14 cellular contexts compared by ENCODE assay signal in the genomic region with DNA sequence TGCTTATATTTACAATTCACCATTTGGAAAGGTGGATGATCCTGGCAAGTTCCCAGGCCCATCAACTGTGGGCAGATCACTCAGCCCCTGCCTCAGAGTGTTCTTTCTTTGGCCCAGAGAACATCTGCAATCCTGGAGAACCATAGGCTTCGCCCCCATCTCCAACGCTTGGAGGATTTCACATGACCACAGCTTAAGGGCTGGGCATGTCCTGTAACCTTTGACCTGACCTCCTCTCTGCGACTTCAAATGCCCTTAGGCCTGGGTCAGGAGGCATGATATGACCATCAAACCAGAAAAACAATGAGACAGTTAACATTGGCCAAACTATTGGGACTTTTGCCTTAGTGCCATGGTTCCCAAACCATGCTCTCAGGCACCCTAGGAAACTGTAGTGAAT. TPM values are rescaled to one million over a fixed set of nuclear protein-coding genes. Genes with fewer than 3 reads are reported as not detected.
DNase-seq lines count a peak whose midpoint lies in the region; ATAC-seq and TF ChIP-seq lines count a peak whose summit lies in the region.
"Had no signal": no experiment of that assay in that cellular context is flagged by ENCODE, and none has a peak within 500 bp of the region (broad histone marks: within the 10 kb centered on the region; RNA-seq: fewer than 3 reads in every experiment).

No MANE protein-coding gene starts in this region.

- no peaks in the 10 kb centered on the region for H3K27me3 Mint-ChIP-seq in CD8-positive, alpha-beta T cell (ENCODE audit: low read depth)
- H3K27me3 Mint-ChIP-seq in T-helper 17 cell (no peaks in the 10 kb centered on the region), endodermal cell (ENCODE audit: insufficient read depth) (peaks cover 84% of the 10 kb centered on the region)

- POLR2A ChIA-PET in CD8-positive, alpha-beta T cell (lab: Charles Lee) = interaction anchor here (0.6 to 1.1 kb wide), 4 partner anchors 9 to 1311 kb away, joined by 3 to 4 read pairs (median 4); no protein-coding TSS in a partner anchor

- no peak for TF ChIP-seq CTCF in CD8-positive, alpha-beta T cell (IDR thresholded peaks at IDR 0.05)
- TF ChIP-seq CTCF in endodermal cell (conservative IDR thresholded peaks at IDR 0.05) = no peak

- H3K9ac ChIP-seq in endodermal cell (ENCODE audit: extremely low read depth, low read length, poor library complexity, severe bottlenecking) = no peak overlapping the region
- H3K9ac ChIP-seq: neural progenitor cell had no signal

- no peaks in the 10 kb centered on the region for H3K27me3 ChIP-seq in CD8-positive, alpha-beta T cell (ENCODE audit: insufficient read depth, low read length)
- peaks cover 63% of the 10 kb centered on the region for H3K27me3 ChIP-seq in endodermal cell (ENCODE audit: control insufficient read depth, insufficient read depth, low read length, poor library complexity, severe bottlenecking)
- H3K27me3 ChIP-seq: neural progenitor cell had no signal

- H3K27ac Mint-ChIP-seq in CD8-positive, alpha-beta T cell = peak overlapping the region; percentile 71
- H3K27ac Mint-ChIP-seq in T-helper 17 cell (peak overlapping the region; percentile 67), endodermal cell (no peak overlapping the region)
- H3K27ac Mint-ChIP-seq: neural progenitor cell had no signal

- no peak overlapping the region for H3K27ac ChIP-seq in CD8-positive, alpha-beta T cell (ENCODE audit: low read depth, low read length)
- no peak overlapping the region for H3K27ac ChIP-seq in endodermal cell (ENCODE audit: low read depth, low read length)
- H3K27ac ChIP-seq: neural progenitor cell had no signal

- H3K4me3 Mint-ChIP-seq in CD8-positive, alpha-beta T cell = no peak overlapping the region
- H3K4me3 Mint-ChIP-seq in T-helper 17 cell (no peak overlapping the region), endodermal cell (no peak overlapping the region)
- H3K4me3 Mint-ChIP-seq: immature natural killer cell, neural progenitor cell had no signal

- no peaks in the 10 kb centered on the region for H3K9me3 Mint-ChIP-seq in CD8-positive, alpha-beta T cell
- no peaks in the 10 kb centered on the region for H3K9me3 Mint-ChIP-seq in endodermal cell
- H3K9me3 Mint-ChIP-seq: immature natural killer cell, neural progenitor cell had no signal

- 93 to 100% methylated on average over 3 of the region's 3 CpGs for WGBS in endodermal cell (ENCODE audit: insufficient coverage in 1 of 2, insufficient read length in 1 of 2), 2 experiments

- peaks cover 29% of the 10 kb centered on the region for H3K4me1 ChIP-seq in CD8-positive, alpha-beta T cell (ENCODE audit: insufficient read depth, low read length)
- no peaks in the 10 kb centered on the region for H3K4me1 ChIP-seq in endodermal cell (ENCODE audit: control insufficient read depth, insufficient read depth, low read length)
- H3K4me1 ChIP-seq: neural progenitor cell had no signal

- intact Hi-C loops in CD8-positive, alpha-beta T cell (cut with DNase I, micrococcal nuclease) = no loop called here

- H3K4me1 Mint-ChIP-seq in CD8-positive, alpha-beta T cell (ENCODE audit: low read depth) = peaks cover 47% of the 10 kb centered on the region
- peaks cover 23% of the 10 kb centered on the region for H3K4me1 Mint-ChIP-seq in T-helper 17 cell
- no peaks in the 10 kb centered on the region for H3K4me1 Mint-ChIP-seq in endodermal cell

- H3K9me3 ChIP-seq in CD8-positive, alpha-beta T cell (ENCODE audit: low read length) = no peaks in the 10 kb centered on the region
- H3K9me3 ChIP-seq in T-helper 17 cell (ENCODE audit: control insufficient read depth, low read length, poor library complexity, severe bottlenecking) (no peaks in the 10 kb centered on the region), endodermal cell (ENCODE audit: control insufficient read depth, low read length) (no peaks in the 10 kb centered on the region)

- DNase-seq in CD8-positive, alpha-beta T cell = no peak
- no peak for DNase-seq in T-helper 17 cell
- DNase-seq in NCI-H2227 (lab: John Stamatoyannopoulos, UW; ENCODE audit: unreplicated experiment) = no peak
- DNase-seq in AG08395 (ENCODE audit: low spot score) = no peak
- no peak for DNase-seq in endodermal cell
- DNase-seq: glutamatergic neuron, NCI-H748 treated with DMSO at 0.1 percent for 48 hours, retina had no signal

- no peak overlapping the region for H3K4me3 ChIP-seq in CD8-positive, alpha-beta T cell (ENCODE audit: low read depth, low read length)
- no peak overlapping the region for H3K4me3 ChIP-seq in endodermal cell (ENCODE audit: low read length)
- H3K4me3 ChIP-seq: neural progenitor cell had no signal

- no peaks in the 10 kb centered on the region for H3K36me3 ChIP-seq in CD8-positive, alpha-beta T cell (ENCODE audit: insufficient read depth, low read length)
- no peaks in the 10 kb centered on the region for H3K36me3 ChIP-seq in endodermal cell (ENCODE audit: control insufficient read depth, insufficient read depth, low read length)
- H3K36me3 ChIP-seq: neural progenitor cell had no signal

- no peaks in the 10 kb centered on the region for H3K36me3 Mint-ChIP-seq in CD8-positive, alpha-beta T cell
- H3K36me3 Mint-ChIP-seq in T-helper 17 cell (ENCODE audit: low read depth) (no peaks in the 10 kb centered on the region), endodermal cell (ENCODE audit: low read depth) (no peaks in the 10 kb centered on the region)
- H3K36me3 Mint-ChIP-seq: immature natural killer cell, neural progenitor cell had no signal

- no peak for ATAC-seq in CD8-positive, alpha-beta T cell
- ATAC-seq in GM18858 (IDR thresholded peaks at IDR 0.05; ENCODE audit: unreplicated experiment) (peak; percentile 9), HG02798 (IDR thresholded peaks at IDR 0.05; ENCODE audit: poor library complexity, unreplicated experiment) (peak; percentile 5), T-helper 17 cell (no peak), HG02970 (IDR thresholded peaks at IDR 0.05; ENCODE audit: low FRiP score, unreplicated experiment) (no peak)
- ATAC-seq: esophagus mucosa had no signal

- CTCF ChIA-PET in CD8-positive, alpha-beta T cell (lab: Charles Lee) = interaction anchor here (0.9 to 2.4 kb wide), 3 partner anchors 10 to 105 kb away, joined by 3 to 11 read pairs (median 8); no protein-coding TSS in a partner anchor

RNA-seq across cellular contexts. Expression of a gene that starts 7.2 kb away (rescaled TPM):
- total RNA-seq in CD8-positive, alpha-beta T cell = 10 to 100 TPM; 31.2 to 33.2 TPM
- total RNA-seq in T-helper 17 cell = 10 to 100 TPM; 36.1 to 40.2 TPM
- 1 to 10 TPM; 1.7 to 3.3 TPM for total RNA-seq in endodermal cell
- 22.0 TPM for polyA plus RNA-seq in endodermal cell (2013, experiment 1 of 2)
- polyA plus RNA-seq in endodermal cell (2013, experiment 2 of 2) = 22.7 TPM

Comparison
In these comparisons a context has a peak if more than half of its experiments do, and no peak if none do; other contexts are left out.
1. ATAC-seq: peak in GM18858 (single experiment) and HG02798 (single experiment); none in CD8-positive, alpha-beta T cell (single experiment), T-helper 17 cell (single experiment) and HG02970 (single experiment).
2. RNA of a gene that starts 7.2 kb away (total RNA-seq): 36.1 to 40.2 TPM in T-helper 17 cell and 31.2 to 33.2 TPM in CD8-positive, alpha-beta T cell; 1.7 to 3.3 TPM in endodermal cell; every median in the first group is over 4 times any median in the second.